ENCODE assay signal across 25 cellular contexts in the genomic region with DNA sequence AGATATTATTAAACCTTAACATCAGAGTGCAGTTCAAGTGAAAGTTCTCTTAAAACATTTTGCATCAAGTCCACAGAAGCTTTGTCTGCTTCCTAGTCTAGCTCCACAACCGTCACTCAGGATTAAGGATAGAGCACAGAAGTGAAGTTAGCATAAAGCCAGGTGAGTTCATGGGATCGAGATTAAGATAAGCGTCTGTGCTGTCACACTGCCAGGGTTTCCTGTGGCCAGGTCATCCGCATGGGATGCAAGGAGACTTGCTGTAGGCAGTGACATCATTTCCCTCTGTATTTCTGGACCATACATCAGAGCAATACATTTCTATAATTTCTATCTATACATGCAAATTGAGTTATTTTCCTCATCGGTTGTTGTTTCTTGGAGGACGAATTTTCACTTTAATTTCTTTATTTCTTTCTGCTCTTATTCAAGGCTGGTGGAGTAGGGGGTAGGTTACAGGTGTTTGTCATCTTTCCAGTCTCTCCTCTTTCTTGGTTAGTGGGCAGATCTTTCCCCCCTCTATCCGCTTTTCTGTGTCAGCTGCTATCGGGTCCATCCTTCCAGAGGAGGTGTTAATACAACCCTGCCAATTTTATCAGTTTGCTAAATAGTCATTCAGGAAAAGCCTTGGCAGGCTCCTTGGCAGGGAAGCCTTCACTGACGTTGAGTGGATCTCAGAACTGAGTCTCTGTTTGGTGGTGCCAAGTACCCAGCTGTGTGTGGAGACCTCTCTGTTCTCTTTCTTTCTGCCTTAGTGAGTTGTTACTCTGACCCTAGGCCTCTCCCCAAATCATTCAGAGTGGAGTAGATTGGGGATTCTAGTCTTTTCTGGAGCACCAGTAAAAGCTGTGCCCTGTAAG.
"Had no signal": no experiment of that assay in that cellular context is flagged by ENCODE, and none has a peak within 500 bp of the region (broad histone marks: within the 10 kb centered on the region; RNA-seq: fewer than 3 reads in every experiment).

No MANE protein-coding gene starts in this region.

- H3K9me3 ChIP-seq: Peyer's patch, SJCRH30, SK-N-SH had no signal

- H3K9me3 Mint-ChIP-seq: activated CD4-positive, alpha-beta memory T cell treated with anti-CD3 and anti-CD28 coated beads, Interleukin-2, amount 10 ng/mL, durations not matched to agents 7 days and 5 days; activated naive CD4-positive, alpha-beta T cell treated with anti-CD3 and anti-CD28 coated beads, Interleukin-2, amount 10 ng/mL, durations not matched to agents 7 days and 5 days; activated naive CD8-positive, alpha-beta T cell treated with anti-CD3 and anti-CD28 coated beads for 36 hours; activated T-helper 2 cell treated with anti-CD3 and anti-CD28 coated beads, Interferon-gamma antibody, Interleukin-2, Interleukin-4, amounts not matched to agents 10 μg/mL and 5 μg/mL and 100 μg/mL, durations not matched to agents 14 hours and 24 hours and 36 hours had no signal

- H3K4me3 Mint-ChIP-seq: activated CD4-positive, alpha-beta memory T cell treated with anti-CD3 and anti-CD28 coated beads, Interleukin-2, amount 10 ng/mL, durations not matched to agents 7 days and 5 days; activated CD4-positive, alpha-beta T cell treated with anti-CD3 and anti-CD28 coated beads for 36 hours; activated naive CD4-positive, alpha-beta T cell treated with anti-CD3 and anti-CD28 coated beads, Interleukin-2, amount 10 ng/mL, durations not matched to agents 7 days and 5 days; activated naive CD8-positive, alpha-beta T cell treated with anti-CD3 and anti-CD28 coated beads for 36 hours had no signal

- H3K36me3 Mint-ChIP-seq: activated naive CD4-positive, alpha-beta T cell treated with anti-CD3 and anti-CD28 coated beads, Interleukin-2, amount 10 ng/mL, durations not matched to agents 7 days and 5 days; activated naive CD8-positive, alpha-beta T cell treated with anti-CD3 and anti-CD28 coated beads for 36 hours had no signal

- H3K4me1 Mint-ChIP-seq: activated CD4-positive, alpha-beta memory T cell treated with anti-CD3 and anti-CD28 coated beads, Interleukin-2, amount 10 ng/mL, durations not matched to agents 7 days and 5 days; activated CD4-positive, alpha-beta T cell treated with anti-CD3 and anti-CD28 coated beads for 36 hours; activated naive CD4-positive, alpha-beta T cell treated with anti-CD3 and anti-CD28 coated beads, Interleukin-2, amount 10 ng/mL, durations not matched to agents 7 days and 5 days; activated naive CD8-positive, alpha-beta T cell treated with anti-CD3 and anti-CD28 coated beads for 36 hours had no signal

- H3K4me3 ChIP-seq: Peyer's patch, SJCRH30 had no signal

- DNase-seq: activated CD4-positive, alpha-beta memory T cell treated with anti-CD3 and anti-CD28 coated beads, Interleukin-2, amount 10 ng/mL, durations not matched to agents 7 days and 5 days; activated CD4-positive, alpha-beta T cell treated with anti-CD3 and anti-CD28 coated beads for 36 hours; activated CD4-positive, alpha-beta T cell treated with anti-CD3 and anti-CD28 coated beads, Interleukin-2, amount 50 U/mL, for 1 hour; activated gamma-delta T cell treated with Interleukin-2 at 50 U/mL for 16 hours; activated naive CD4-positive, alpha-beta T cell treated with anti-CD3 and anti-CD28 coated beads, Interleukin-2, amount 10 ng/mL, durations not matched to agents 7 days and 5 days; activated naive CD8-positive, alpha-beta T cell treated with anti-CD3 and anti-CD28 coated beads for 36 hours; activated T-cell treated with anti-CD3 and anti-CD28 coated beads for 4 hours; activated T-cell treated with anti-CD3 and anti-CD28 coated beads, Interleukin-2, amount 50 U/mL, for 48 hours; MM.1S; NCI-H1105; NCI-H1436; NCI-H1694 treated with DMSO at 0.1 percent for 48 hours; NCI-H2029 treated with DMSO at 0.1 percent for 48 hours; NCI-H774; NK-92 treated with Interleukin-12 subunit alpha and Interleukin-12 subunit beta, amount 100 ng/mL, for 24 hours; OCI-M1; Peyer's patch; Right ventricle myocardium superior; SJCRH30; SK-N-SH; T-helper 1 cell had no signal

- ATAC-seq: activated CD4-positive, alpha-beta T cell treated with anti-CD3 and anti-CD28 coated beads for 36 hours had no signal

- H3K27ac ChIP-seq: KMS-11, Peyer's patch, RWPE1, SJCRH30, VCaP had no signal

- H3K27me3 ChIP-seq: Peyer's patch, SJCRH30 had no signal

- H3K36me3 ChIP-seq: Peyer's patch, SJCRH30 had no signal

- H3K27ac Mint-ChIP-seq: activated CD4-positive, alpha-beta memory T cell treated with anti-CD3 and anti-CD28 coated beads, Interleukin-2, amount 10 ng/mL, durations not matched to agents 7 days and 5 days; activated CD4-positive, alpha-beta T cell treated with anti-CD3 and anti-CD28 coated beads for 36 hours; activated naive CD4-positive, alpha-beta T cell treated with anti-CD3 and anti-CD28 coated beads, Interleukin-2, amount 10 ng/mL, durations not matched to agents 7 days and 5 days; activated naive CD8-positive, alpha-beta T cell treated with anti-CD3 and anti-CD28 coated beads for 36 hours; activated T-helper 2 cell treated with anti-CD3 and anti-CD28 coated beads, Interferon-gamma antibody, Interleukin-2, Interleukin-4, amounts not matched to agents 10 μg/mL and 5 μg/mL and 100 μg/mL, durations not matched to agents 14 hours and 24 hours and 36 hours had no signal

- H3K27me3 Mint-ChIP-seq: activated naive CD4-positive, alpha-beta T cell treated with anti-CD3 and anti-CD28 coated beads, Interleukin-2, amount 10 ng/mL, durations not matched to agents 7 days and 5 days had no signal
